22 cellular contexts compared by ENCODE assay signal in the genomic region with DNA sequence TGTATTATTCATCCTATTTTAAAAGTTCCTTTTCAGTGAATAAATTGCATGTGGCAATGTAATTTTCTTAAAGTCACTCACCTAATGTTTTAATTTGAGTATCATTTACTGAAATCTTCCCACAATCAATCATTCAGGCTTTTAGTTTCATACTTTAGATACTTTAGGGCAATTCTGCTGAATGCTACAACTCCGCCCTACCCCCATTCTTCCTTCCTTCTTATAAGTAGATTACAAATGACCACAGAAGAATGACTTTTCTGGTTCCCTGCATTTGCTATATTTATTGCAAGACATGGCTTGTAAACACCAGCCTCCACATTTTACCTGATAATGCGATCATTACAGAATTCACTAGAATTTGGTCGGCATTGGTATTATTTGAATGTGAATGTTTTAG.
A peak's percentile ranks its signal among the peaks of the same experiment; 100 is the strongest.
DNase-seq lines count a peak whose midpoint lies in the region; TF ChIP-seq lines count a peak whose summit lies in the region.
"Had no signal": no experiment of that assay in that cellular context is flagged by ENCODE, and none has a peak within 500 bp of the region (broad histone marks: within the 10 kb centered on the region; RNA-seq: fewer than 3 reads in every experiment).

No MANE protein-coding gene starts in this region.

- H3K4me3 ChIP-seq in BLaER1 treated with 17β-estradiol and CSF1 and Interleukin-3, amounts not matched to agents 10 nM and 100 nM, result no peak overlapping the region
- H3K4me3 ChIP-seq in breast epithelium (no peak overlapping the region), Karpas-422 (ENCODE audit: low read length) (no peak overlapping the region)
- H3K4me3 ChIP-seq: uterus had no signal

- H3K9me2 ChIP-seq in Karpas-422 (replicated peaks; ENCODE audit: insufficient read depth, low read length), result no peaks in the 10 kb centered on the region

- peaks cover 22 to 33% (median 29%) of the 10 kb centered on the region in 10 experiments for H3K4me1 ChIP-seq in BLaER1 treated with 17β-estradiol and CSF1 and Interleukin-3, amounts not matched to agents 10 nM and 100 nM
- H3K4me1 ChIP-seq in breast epithelium, result no peaks in the 10 kb centered on the region
- H3K4me1 ChIP-seq in Karpas-422 (ENCODE audit: low read length), result no peaks in the 10 kb centered on the region
- H3K4me1 ChIP-seq: uterus had no signal

- peak overlapping the region; percentile 41 to 72 (median 57) for H3K4me2 ChIP-seq in BLaER1 treated with 17β-estradiol and CSF1 and Interleukin-3, amounts not matched to agents 10 nM and 100 nM
- H3K4me2 ChIP-seq in Karpas-422 (ENCODE audit: low read depth, low read length, poor library complexity, severe bottlenecking), result no peak overlapping the region

- no peak overlapping the region for H3K27ac ChIP-seq in BLaER1 treated with 17β-estradiol and CSF1 and Interleukin-3, amounts not matched to agents 10 nM and 100 nM
- H3K27ac ChIP-seq in breast epithelium, result no peak overlapping the region
- no peak overlapping the region for H3K27ac ChIP-seq in Karpas-422 (ENCODE audit: low read length)
- H3K27ac ChIP-seq: epithelial cell of prostate, uterus had no signal

- no peak for TF ChIP-seq POLR2A in breast epithelium (IDR thresholded peaks at IDR 0.05)

- DNase-seq in NCI-H1417 (lab: John Stamatoyannopoulos, UW), result peak in 2 of 3 experiments; percentile 1 to 39
- DNase-seq in NCI-H1417 treated with DMSO at 0.1 percent for 48 hours (lab: John Stamatoyannopoulos, UW), result no peak
- DNase-seq in NOMO-1 treated with DMSO at 0.1 percent for 48 hours (lab: John Stamatoyannopoulos, UW; ENCODE audit: unreplicated experiment), result peak; percentile 49
- no peak for DNase-seq in activated T-helper 2 cell treated with anti-CD3 and anti-CD28 coated beads, Interferon-gamma antibody, Interleukin-2, Interleukin-4, amounts not matched to agents 10 μg/mL and 5 μg/mL and 100 μg/mL, durations not matched to agents 14 hours and 24 hours and 36 hours (ENCODE audit: low spot score)
- no peak for DNase-seq in NCI-H82 treated with DMSO at 0.1 percent for 48 hours (lab: John Stamatoyannopoulos, UW; ENCODE audit: unreplicated experiment)
- DNase-seq in breast epithelium (ENCODE audit: low spot score in 2 of 2), result no peak
- DNase-seq in Karpas-422, result no peak
- DNase-seq: 8988T; activated naive CD4-positive, alpha-beta T cell treated with anti-CD3 and anti-CD28 coated beads, Interleukin-2, amount 50 U/mL, for 16 hours; CD8-positive, alpha-beta T cell; effector CD8-positive, alpha-beta T cell; glutamatergic neuron; kidney; midbrain; naive thymus-derived CD4-positive, alpha-beta T cell; NCI-H1048; NCI-H1930; NCI-H526; uterus had no signal

- H3K27me3 Mint-ChIP-seq in activated T-helper 2 cell treated with anti-CD3 and anti-CD28 coated beads, Interferon-gamma antibody, Interleukin-2, Interleukin-4, amounts not matched to agents 10 μg/mL and 5 μg/mL and 100 μg/mL, durations not matched to agents 14 hours and 24 hours and 36 hours (ENCODE audit: low read depth), result no peaks in the 10 kb centered on the region
- H3K27me3 Mint-ChIP-seq: naive thymus-derived CD4-positive, alpha-beta T cell; stimulated activated naive CD8-positive, alpha-beta T cell treated with anti-CD3 and anti-CD28 coated beads, Interleukin-15, amount 100 ng/mL, for 72 hours had no signal

- H3K4me1 Mint-ChIP-seq in activated T-helper 2 cell treated with anti-CD3 and anti-CD28 coated beads, Interferon-gamma antibody, Interleukin-2, Interleukin-4, amounts not matched to agents 10 μg/mL and 5 μg/mL and 100 μg/mL, durations not matched to agents 14 hours and 24 hours and 36 hours (ENCODE audit: low read depth), result peaks cover 69% of the 10 kb centered on the region

- H3K4me3 Mint-ChIP-seq in activated T-helper 2 cell treated with anti-CD3 and anti-CD28 coated beads, Interferon-gamma antibody, Interleukin-2, Interleukin-4, amounts not matched to agents 10 μg/mL and 5 μg/mL and 100 μg/mL, durations not matched to agents 14 hours and 24 hours and 36 hours (ENCODE audit: low read depth), result peak overlapping the region; percentile 50
- H3K4me3 Mint-ChIP-seq: CD8-positive, alpha-beta T cell had no signal

- H4K20me1 ChIP-seq in BLaER1 treated with 17β-estradiol and CSF1 and Interleukin-3, amounts not matched to agents 10 nM and 100 nM, result no peaks in the 10 kb centered on the region
- no peaks in the 10 kb centered on the region for H4K20me1 ChIP-seq in Karpas-422 (ENCODE audit: insufficient read depth, low read depth, low read length)

- no peaks in the 10 kb centered on the region for H3K36me3 ChIP-seq in BLaER1 treated with 17β-estradiol and CSF1 and Interleukin-3, amounts not matched to agents 10 nM and 100 nM
- no peaks in the 10 kb centered on the region for H3K36me3 ChIP-seq in breast epithelium
- no peaks in the 10 kb centered on the region for H3K36me3 ChIP-seq in Karpas-422 (ENCODE audit: insufficient read depth, low read length)
- H3K36me3 ChIP-seq: uterus had no signal

- peaks cover 0 to 9% (median 4%) of the 10 kb centered on the region in 11 experiments; a peak in 9 of 22 replicates for H3K9me3 ChIP-seq in BLaER1 treated with 17β-estradiol and CSF1 and Interleukin-3, amounts not matched to agents 10 nM and 100 nM (replicated peaks in 1 of 11)
- no peaks in the 10 kb centered on the region for H3K9me3 ChIP-seq in breast epithelium
- peaks cover 14% of the 10 kb centered on the region for H3K9me3 ChIP-seq in Karpas-422 (ENCODE audit: low read length)
- H3K9me3 ChIP-seq: uterus had no signal

- H3K27ac Mint-ChIP-seq in activated T-helper 2 cell treated with anti-CD3 and anti-CD28 coated beads, Interferon-gamma antibody, Interleukin-2, Interleukin-4, amounts not matched to agents 10 μg/mL and 5 μg/mL and 100 μg/mL, durations not matched to agents 14 hours and 24 hours and 36 hours, result peak overlapping the region; percentile 97
- H3K27ac Mint-ChIP-seq: CD8-positive, alpha-beta T cell had no signal

- H3K9ac ChIP-seq in BLaER1 treated with 17β-estradiol and CSF1 and Interleukin-3, amounts not matched to agents 10 nM and 100 nM, result peak overlapping the region in 1 of 11 experiments; percentile 47; a peak in 2 of 22 replicates
- H3K9ac ChIP-seq in Karpas-422 (ENCODE audit: low read length), result no peak overlapping the region

- no peak overlapping the region for H2AFZ ChIP-seq in Karpas-422 (ENCODE audit: low read length)

- H3K27me3 ChIP-seq in BLaER1 treated with 17β-estradiol and CSF1 and Interleukin-3, amounts not matched to agents 10 nM and 100 nM, result peaks cover 0 to 62% (median 0%) of the 10 kb centered on the region in 11 experiments; a peak in 4 of 22 replicates
- H3K27me3 ChIP-seq in breast epithelium (no peaks in the 10 kb centered on the region), Karpas-422 (ENCODE audit: low read length) (no peaks in the 10 kb centered on the region)
- H3K27me3 ChIP-seq: uterus had no signal

- H3K36me3 Mint-ChIP-seq in activated T-helper 2 cell treated with anti-CD3 and anti-CD28 coated beads, Interferon-gamma antibody, Interleukin-2, Interleukin-4, amounts not matched to agents 10 μg/mL and 5 μg/mL and 100 μg/mL, durations not matched to agents 14 hours and 24 hours and 36 hours (ENCODE audit: low read depth), result peaks cover 30% of the 10 kb centered on the region
- H3K36me3 Mint-ChIP-seq: CD8-positive, alpha-beta T cell had no signal

- intact Hi-C loops in activated T-helper 2 cell treated with anti-CD3 and anti-CD28 coated beads, Interferon-gamma antibody, Interleukin-2, Interleukin-4, amounts not matched to agents 10 μg/mL and 5 μg/mL and 100 μg/mL, durations not matched to agents 14 hours and 24 hours and 36 hours (cut with micrococcal nuclease), result loop anchor here (2.0 kb wide), 2 partner anchors 173 to 255 kb away; no protein-coding TSS in a partner anchor
- intact Hi-C loops in breast epithelium (cut with DNase I; ENCODE audit: low total_unique reads), result no loop called here

- H3K79me2 ChIP-seq in Karpas-422 (ENCODE audit: low read length), result no peaks in the 10 kb centered on the region

- peaks cover 17% of the 10 kb centered on the region for H3K9me3 Mint-ChIP-seq in activated T-helper 2 cell treated with anti-CD3 and anti-CD28 coated beads, Interferon-gamma antibody, Interleukin-2, Interleukin-4, amounts not matched to agents 10 μg/mL and 5 μg/mL and 100 μg/mL, durations not matched to agents 14 hours and 24 hours and 36 hours
- H3K9me3 Mint-ChIP-seq: CD8-positive, alpha-beta T cell had no signal

- no peak for TF ChIP-seq CTCF in breast epithelium (IDR thresholded peaks at IDR 0.05)

Comparison
In these comparisons a context has a peak if more than half of its experiments do, and no peak if none do; other contexts are left out.
1. DNase-seq: peak in NCI-H1417 (2 of 3) and NOMO-1 treated with DMSO at 0.1 percent for 48 hours (single experiment); none in NCI-H1417 treated with DMSO at 0.1 percent for 48 hours (single experiment), activated T-helper 2 cell treated with anti-CD3 and anti-CD28 coated beads, Interferon-gamma antibody, Interleukin-2, Interleukin-4, amounts not matched to agents 10 μg/mL and 5 μg/mL and 100 μg/mL, durations not matched to agents 14 hours and 24 hours and 36 hours (single experiment), NCI-H82 treated with DMSO at 0.1 percent for 48 hours (single experiment), breast epithelium (0 of 2) and Karpas-422 (single experiment).